Comparison of ENCODE assay signal across 1 cellular context in the genomic region with DNA sequence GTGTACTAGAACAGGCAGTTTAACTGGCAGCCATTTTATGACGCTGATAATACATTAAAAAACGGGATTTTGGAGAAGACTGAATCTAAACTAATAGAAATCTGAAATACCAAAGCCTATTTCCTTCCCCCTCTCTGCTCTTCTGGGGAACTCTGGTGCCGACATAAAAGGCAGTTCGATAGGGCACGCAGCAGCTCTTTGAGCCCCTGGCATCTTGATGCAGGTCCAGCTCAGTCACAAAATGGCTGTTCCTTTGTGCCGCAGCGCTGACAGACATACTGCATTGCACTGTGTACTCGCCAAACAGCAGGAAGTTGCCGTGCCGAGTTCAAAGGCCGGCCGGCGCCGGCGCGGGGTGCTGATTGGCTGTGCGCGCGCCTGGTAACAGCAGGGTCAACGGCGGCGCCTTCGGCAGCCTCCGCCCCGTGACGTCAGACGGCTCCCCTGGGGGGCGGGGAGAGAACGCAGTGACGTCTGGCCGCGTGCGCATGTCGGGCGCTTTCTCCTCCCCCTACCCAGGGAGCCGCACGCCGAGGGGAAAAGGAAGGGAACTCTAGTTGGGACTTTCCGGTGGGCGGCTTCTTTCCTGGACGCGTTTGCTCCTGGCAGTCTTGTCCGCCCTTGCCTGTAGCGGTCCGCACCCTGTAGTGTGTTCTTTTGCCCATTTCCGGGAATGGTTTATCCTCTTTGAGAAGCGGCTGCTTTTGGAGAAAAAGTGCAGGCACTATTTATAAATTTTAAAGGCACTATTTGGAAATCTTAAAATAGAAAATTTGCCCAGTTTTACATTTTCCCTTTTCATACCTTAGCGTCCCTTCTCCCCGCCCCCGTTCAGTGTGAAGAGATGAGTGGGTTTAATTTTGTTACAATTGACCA.
TF ChIP-seq lines count a peak whose summit lies in the region.

No MANE protein-coding gene starts in this region.

TF ChIP-seq in HepG2, 621 proteins besides CTCF, POLR2A, EP300 and RAD21 (continued from another document and continues in another):
- TF ChIP-seq PREB (CRISPR knock-in tag; IDR thresholded peaks at IDR 0.05) (no peak), RAD51 (IDR thresholded peaks at IDR 0.05; ENCODE audit: borderline replicate concordance) (no peak), ZNF598 (CRISPR knock-in tag; IDR thresholded peaks at IDR 0.05; ENCODE audit: borderline replicate concordance) (peak; percentile 61; the same call in 1 of the 2 replicates), ELK4 (CRISPR knock-in tag; IDR thresholded peaks at IDR 0.05; ENCODE audit: borderline replicate concordance) (no peak), ZFYVE20 (CRISPR knock-in tag; IDR thresholded peaks at IDR 0.05; ENCODE audit: borderline replicate concordance, low read depth) (no peak), HDAC6 (IDR thresholded peaks at IDR 0.05; ENCODE audit: low read depth, low read length) (peak; percentile 93; the same call in 1 of the 2 replicates), SNRNP70 (IDR thresholded peaks at IDR 0.05; ENCODE audit: low read depth, low read length) (no peak), SRSF1 (optimal IDR thresholded peaks at IDR 0.05; ENCODE audit: low read depth, low read length) (peak; percentile 91), TAF15 (IDR thresholded peaks at IDR 0.05; ENCODE audit: low read depth, low read length, poor library complexity, severe bottlenecking) (peak; percentile 97), THRA (CRISPR knock-in tag; IDR thresholded peaks at IDR 0.05; ENCODE audit: borderline replicate concordance) (peak; percentile 72), RBM39 (IDR thresholded peaks at IDR 0.05; ENCODE audit: low read depth, low read length, poor library complexity, severe bottlenecking) (peak; percentile 95), RXRB (CRISPR knock-in tag; IDR thresholded peaks at IDR 0.05; ENCODE audit: borderline replicate concordance) (peak; percentile 85), ZNF281 (CRISPR knock-in tag; IDR thresholded peaks at IDR 0.05; ENCODE audit: borderline replicate concordance) (peak; percentile 84), HMGXB4 (CRISPR knock-in tag; IDR thresholded peaks at IDR 0.05; ENCODE audit: borderline replicate concordance in 1 of 2, low read depth in 1 of 2) (peak; percentile 51 to 81), ZNF292 (CRISPR knock-in tag; IDR thresholded peaks at IDR 0.05; ENCODE audit: borderline replicate concordance, low read depth) (peak; percentile 60; the same call in 1 of the 2 replicates), ZFP36L1 (CRISPR knock-in tag; IDR thresholded peaks at IDR 0.05) (peak; percentile 86; the same call in 1 of the 2 replicates), ARNT (IDR thresholded peaks at IDR 0.05) (no peak), ZNF776 (CRISPR knock-in tag; IDR thresholded peaks at IDR 0.05) (0 out of 2 replicates have a peak, but pooled peaks have one; percentile 29), ZNF766 (CRISPR knock-in tag; IDR thresholded peaks at IDR 0.05; ENCODE audit: borderline replicate concordance) (peak; percentile 76; the same call in 1 of the 2 replicates), ZNF788 (CRISPR knock-in tag; IDR thresholded peaks at IDR 0.05; ENCODE audit: borderline replicate concordance) (peak; percentile 86; the same call in 1 of the 2 replicates), GPN1 (CRISPR knock-in tag; IDR thresholded peaks at IDR 0.05; ENCODE audit: borderline replicate concordance) (no peak), GFI1 (CRISPR knock-in tag; IDR thresholded peaks at IDR 0.05; ENCODE audit: borderline replicate concordance) (peak; percentile 54), ISX (CRISPR knock-in tag; conservative IDR thresholded peaks at IDR 0.05) (no peak), ZFAT (CRISPR knock-in tag; conservative IDR thresholded peaks at IDR 0.05) (no peak), KMT2A (CRISPR knock-in tag; IDR thresholded peaks at IDR 0.05) (peak; percentile 86; the same call in 1 of the 2 replicates), IRF9 (CRISPR knock-in tag; IDR thresholded peaks at IDR 0.05; ENCODE audit: borderline replicate concordance) (peak; percentile 76; the same call in 1 of the 2 replicates), KDM2A (CRISPR knock-in tag; IDR thresholded peaks at IDR 0.05; ENCODE audit: borderline replicate concordance, low read depth) (peak; percentile 100), ZBTB4 (CRISPR knock-in tag; IDR thresholded peaks at IDR 0.05; ENCODE audit: borderline replicate concordance) (peak; percentile 90; the same call in 1 of the 2 replicates), MXD4 (CRISPR knock-in tag; IDR thresholded peaks at IDR 0.05) (peak; percentile 86), ZNF563 (CRISPR knock-in tag; IDR thresholded peaks at IDR 0.05) (peak; percentile 74; the same call in 1 of the 2 replicates), NPAS2 (CRISPR knock-in tag; IDR thresholded peaks at IDR 0.05; ENCODE audit: borderline replicate concordance) (no peak), CENPBD1 (CRISPR knock-in tag; IDR thresholded peaks at IDR 0.05; ENCODE audit: borderline replicate concordance, low read depth) (no peak), ZNF24 (IDR thresholded peaks at IDR 0.05) (no peak), GABPA (IDR thresholded peaks at IDR 0.05; ENCODE audit: low read depth, low read length) (peak; percentile 74), GABPA (CRISPR knock-in tag; IDR thresholded peaks at IDR 0.05; ENCODE audit: low read depth) (peak; percentile 89)
- TF ChIP-seq, protein P1, sequence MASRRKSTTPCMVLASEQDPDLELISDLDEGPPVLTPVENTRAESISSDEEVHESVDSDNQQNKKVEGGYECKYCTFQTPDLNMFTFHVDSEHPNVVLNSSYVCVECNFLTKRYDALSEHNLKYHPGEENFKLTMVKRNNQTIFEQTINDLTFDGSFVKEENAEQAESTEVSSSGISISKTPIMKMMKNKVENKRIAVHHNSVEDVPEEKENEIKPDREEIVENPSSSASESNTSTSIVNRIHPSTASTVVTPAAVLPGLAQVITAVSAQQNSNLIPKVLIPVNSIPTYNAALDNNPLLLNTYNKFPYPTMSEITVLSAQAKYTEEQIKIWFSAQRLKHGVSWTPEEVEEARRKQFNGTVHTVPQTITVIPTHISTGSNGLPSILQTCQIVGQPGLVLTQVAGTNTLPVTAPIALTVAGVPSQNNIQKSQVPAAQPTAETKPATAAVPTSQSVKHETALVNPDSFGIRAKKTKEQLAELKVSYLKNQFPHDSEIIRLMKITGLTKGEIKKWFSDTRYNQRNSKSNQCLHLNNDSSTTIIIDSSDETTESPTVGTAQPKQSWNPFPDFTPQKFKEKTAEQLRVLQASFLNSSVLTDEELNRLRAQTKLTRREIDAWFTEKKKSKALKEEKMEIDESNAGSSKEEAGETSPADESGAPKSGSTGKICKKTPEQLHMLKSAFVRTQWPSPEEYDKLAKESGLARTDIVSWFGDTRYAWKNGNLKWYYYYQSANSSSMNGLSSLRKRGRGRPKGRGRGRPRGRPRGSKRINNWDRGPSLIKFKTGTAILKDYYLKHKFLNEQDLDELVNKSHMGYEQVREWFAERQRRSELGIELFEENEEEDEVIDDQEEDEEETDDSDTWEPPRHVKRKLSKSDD (CRISPR knock-in tag; IDR thresholded peaks at IDR 0.05; ENCODE audit: low read depth) = peak; percentile 94; the same call in 1 of the 2 replicates
